29 cellular contexts compared by ENCODE assay signal in the genomic region with DNA sequence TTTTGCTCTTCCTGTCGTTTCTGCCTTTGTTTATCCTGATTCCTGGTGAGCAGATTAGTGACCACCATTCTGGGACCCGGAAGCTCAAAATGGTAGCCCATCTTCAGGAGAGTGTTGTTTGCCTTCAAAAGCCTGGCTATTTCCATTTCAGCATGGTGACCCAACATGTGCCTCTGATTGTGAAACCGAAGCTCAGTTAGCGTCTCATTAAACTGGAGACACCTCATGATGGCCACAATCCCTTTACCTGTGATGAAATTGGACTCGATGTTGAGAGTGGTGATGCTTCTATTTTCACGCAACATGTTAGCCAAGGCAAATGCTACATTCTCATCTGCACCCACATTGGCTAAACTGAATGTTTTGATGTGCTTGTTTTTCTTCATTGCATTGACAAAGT. TPM values are rescaled to one million over a fixed set of nuclear protein-coding genes. Genes with fewer than 3 reads are reported as not detected.
"Had no signal": no experiment of that assay in that cellular context is flagged by ENCODE, and none has a peak within 500 bp of the region (broad histone marks: within the 10 kb centered on the region; RNA-seq: fewer than 3 reads in every experiment).

No MANE protein-coding gene starts in this region.

- H3K36me3 Mint-ChIP-seq: memory B cell; natural killer cell treated with Interleukin-12 subunit alpha and Interleukin-12 subunit beta and Interleukin-15 and Interleukin-18, amount 100 ng/mL, for 72 hours; stimulated activated memory B cell treated with anti-CD40 and anti-IgM and Interleukin-4, amounts not matched to agents 10 μg/mL and 1 μg/mL and 100 μg/mL, for 72 hours had no signal

- H3K4me3 ChIP-seq: esophagus squamous epithelium, lung, right atrium auricular region, sigmoid colon, skin epidermis, spleen, transverse colon, upper lobe of right lung, uterus had no signal

- H3K27ac Mint-ChIP-seq: effector memory CD8-positive, alpha-beta T cell; memory B cell; natural killer cell treated with Interleukin-12 subunit alpha and Interleukin-12 subunit beta and Interleukin-15 and Interleukin-18, amount 100 ng/mL, for 72 hours; stimulated activated memory B cell treated with anti-CD40 and anti-IgM and Interleukin-4, amounts not matched to agents 10 μg/mL and 1 μg/mL and 100 μg/mL, for 72 hours had no signal

- FAIRE-seq: endometrium, keratinocyte had no signal

- H3K9me3 ChIP-seq: esophagus squamous epithelium, right atrium auricular region, sigmoid colon, spleen, transverse colon, upper lobe of right lung, uterus had no signal

- ATAC-seq: effector memory CD8-positive, alpha-beta T cell; natural killer cell treated with Interleukin-12 subunit alpha and Interleukin-12 subunit beta and Interleukin-15 and Interleukin-18, amount 100 ng/mL, for 72 hours; stimulated activated memory B cell treated with anti-CD40 and anti-IgM and Interleukin-4, amounts not matched to agents 10 μg/mL and 1 μg/mL and 100 μg/mL, for 72 hours; stimulated activated naive CD8-positive, alpha-beta T cell treated with anti-CD3 and anti-CD28 coated beads, Interleukin-15, Interleukin-2, amounts not matched to agents 100 U/mL and 50 U/mL, for 24 hours; upper lobe of right lung had no signal

- H3K27me3 ChIP-seq: esophagus squamous epithelium, right atrium auricular region, sigmoid colon, spleen, transverse colon, upper lobe of right lung, uterus had no signal

- H3K27me3 Mint-ChIP-seq: effector memory CD8-positive, alpha-beta T cell; natural killer cell treated with Interleukin-12 subunit alpha and Interleukin-12 subunit beta and Interleukin-15 and Interleukin-18, amount 100 ng/mL, for 72 hours; progenitor cell of endocrine pancreas had no signal

- DNase-seq: cortex of kidney; effector memory CD8-positive, alpha-beta T cell; erythroblast; esophagus squamous epithelium; foreskin melanocyte; head of caudate nucleus; sigmoid colon; spleen; stimulated activated CD4-positive, alpha-beta T cell treated with anti-CD3 and anti-CD28 coated beads, Interleukin-4, amount 100 ng/mL, for 4 hours; stimulated activated naive CD8-positive, alpha-beta T cell treated with anti-CD3 and anti-CD28 coated beads, Interleukin-15, Interleukin-2, amounts not matched to agents 100 U/mL and 50 U/mL, for 24 hours; transverse colon; upper lobe of right lung; uterus had no signal

- H3K27ac ChIP-seq: esophagus squamous epithelium, parathyroid adenoma, right atrium auricular region, sigmoid colon, skin epidermis, spleen, transverse colon, upper lobe of right lung, uterus had no signal

- H3K9me3 Mint-ChIP-seq: effector memory CD8-positive, alpha-beta T cell; memory B cell; natural killer cell treated with Interleukin-12 subunit alpha and Interleukin-12 subunit beta and Interleukin-15 and Interleukin-18, amount 100 ng/mL, for 72 hours; neural crest cell; stimulated activated memory B cell treated with anti-CD40 and anti-IgM and Interleukin-4, amounts not matched to agents 10 μg/mL and 1 μg/mL and 100 μg/mL, for 72 hours had no signal

- H3K36me3 ChIP-seq: esophagus squamous epithelium, right atrium auricular region, sigmoid colon, spleen, transverse colon, upper lobe of right lung, uterus had no signal

- H3K4me1 Mint-ChIP-seq: memory B cell had no signal

- H3K4me3 Mint-ChIP-seq: effector memory CD8-positive, alpha-beta T cell; memory B cell; natural killer cell treated with Interleukin-12 subunit alpha and Interleukin-12 subunit beta and Interleukin-15 and Interleukin-18, amount 100 ng/mL, for 72 hours; stimulated activated memory B cell treated with anti-CD40 and anti-IgM and Interleukin-4, amounts not matched to agents 10 μg/mL and 1 μg/mL and 100 μg/mL, for 72 hours had no signal

- H3K4me1 ChIP-seq: sigmoid colon, uterus had no signal

RNA-seq across cellular contexts. Expression of a gene that starts 3.3 kb away (rescaled TPM):
- total RNA-seq: dermis microvascular lymphatic vessel endothelial cell; glomerular endothelial cell; liver; mononuclear cell; natural killer cell treated with Interleukin-12 subunit alpha and Interleukin-12 subunit beta and Interleukin-15 and Interleukin-18, amount 100 ng/mL, for 72 hours; osteoblast; progenitor cell of endocrine pancreas; sigmoid colon had no signal
